In the genomic region with DNA sequence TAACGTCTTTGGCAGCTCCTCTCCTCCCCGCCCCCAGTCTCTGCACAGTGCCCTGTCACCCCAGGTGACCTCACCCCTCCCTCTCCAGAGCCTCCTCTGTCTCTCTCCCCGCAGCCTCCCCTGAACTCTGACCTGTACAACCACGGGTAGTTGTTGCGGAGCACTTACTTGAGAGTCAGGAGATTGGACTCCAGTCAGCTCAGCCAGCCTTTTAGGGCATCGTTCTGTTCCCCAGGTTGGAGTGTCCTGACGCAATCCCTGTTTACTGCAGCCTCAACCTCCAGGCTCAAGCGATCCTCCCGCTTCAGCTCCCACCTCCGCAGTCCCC, we compare ENCODE assay signal across 13 cellular contexts.
DNase-seq lines count a peak whose midpoint lies in the region; ATAC-seq and TF ChIP-seq lines count a peak whose summit lies in the region.
"Had no signal": no experiment of that assay in that cellular context is flagged by ENCODE, and none has a peak within 500 bp of the region (broad histone marks: within the 10 kb centered on the region; RNA-seq: fewer than 3 reads in every experiment).

No MANE protein-coding gene starts in this region.

- no peaks in the 10 kb centered on the region for H3K9me3 ChIP-seq in CD4-positive, alpha-beta memory T cell (ENCODE audit: control insufficient read depth in 1 of 2, low read length in 2 of 2)
- H3K9me3 ChIP-seq in HUES48 (ENCODE audit: control insufficient read depth, insufficient read depth, low read length) = no peaks in the 10 kb centered on the region
- H3K9me3 ChIP-seq: lower lobe of right lung, ovary had no signal

- H3K9me3 Mint-ChIP-seq in CD4-positive, alpha-beta memory T cell = no peaks in the 10 kb centered on the region
- H3K9me3 Mint-ChIP-seq in activated naive CD4-positive, alpha-beta T cell treated with anti-CD3 and anti-CD28 coated beads, Interleukin-2, amount 50 U/mL, for 24 hours = no peaks in the 10 kb centered on the region
- peaks cover 8% of the 10 kb centered on the region for H3K9me3 Mint-ChIP-seq in nephron progenitor cell
- H3K9me3 Mint-ChIP-seq: activated T-helper 1 cell treated with anti-CD3 and anti-CD28 coated beads, Interleukin-12 subunit alpha, Interleukin-12 subunit beta, Interleukin-2, Interleukin-4 antibody, amounts not matched to agents 30 ng/mL and 10 ng/mL and 1 ng/mL, durations not matched to agents 14 hours and 24 hours and 36 hours had no signal

- H3K27ac Mint-ChIP-seq in CD4-positive, alpha-beta memory T cell = peak overlapping the region in 1 of 7 donors; percentile 62
- no peak overlapping the region for H3K27ac Mint-ChIP-seq in activated naive CD4-positive, alpha-beta T cell treated with anti-CD3 and anti-CD28 coated beads, Interleukin-2, amount 50 U/mL, for 24 hours
- H3K27ac Mint-ChIP-seq in nephron progenitor cell = no peak overlapping the region
- H3K27ac Mint-ChIP-seq: activated T-helper 1 cell treated with anti-CD3 and anti-CD28 coated beads, Interleukin-12 subunit alpha, Interleukin-12 subunit beta, Interleukin-2, Interleukin-4 antibody, amounts not matched to agents 30 ng/mL and 10 ng/mL and 1 ng/mL, durations not matched to agents 14 hours and 24 hours and 36 hours had no signal

- peaks cover 8% of the 10 kb centered on the region for H3K27me3 ChIP-seq in CD4-positive, alpha-beta memory T cell (ENCODE audit: insufficient read depth, low read length)
- H3K27me3 ChIP-seq in HUES48 (ENCODE audit: control insufficient read depth, insufficient read depth, low read length) = peaks cover 19% of the 10 kb centered on the region
- H3K27me3 ChIP-seq: BLaER1, ovary had no signal

- intact Hi-C loops in CD4-positive, alpha-beta memory T cell (cut with micrococcal nuclease) = loop anchor here (10.0 kb wide), 1 partner anchor 1111 kb away; no protein-coding TSS in a partner anchor

- POLR2A ChIA-PET in CD4-positive, alpha-beta memory T cell (lab: Charles Lee; ENCODE audit: partially characterized antibody) = no interaction called here

- H3K27ac ChIP-seq in CD4-positive, alpha-beta memory T cell (ENCODE audit: low read depth, low read length) = no peak overlapping the region
- H3K27ac ChIP-seq in HUES48 (ENCODE audit: low read depth, low read length) = no peak overlapping the region
- H3K27ac ChIP-seq: BLaER1, cardiac muscle cell, lower lobe of right lung, ovary had no signal

- DNase-seq in CD4-positive, alpha-beta memory T cell = peak in 1 of 5 donors; percentile 3
- DNase-seq in nephron progenitor cell (no peak), NCI-H524 (lab: John Stamatoyannopoulos, UW) (no peak), GF-D8 (lab: John Stamatoyannopoulos, UW) (no peak), NCI-H69 (lab: John Stamatoyannopoulos, UW) (no peak)
- DNase-seq: lower lobe of right lung, ovary had no signal

- H3K4me1 Mint-ChIP-seq in CD4-positive, alpha-beta memory T cell = peaks cover 5 to 13% (median 10%) of the 10 kb centered on the region in 4 donors
- peaks cover 14% of the 10 kb centered on the region for H3K4me1 Mint-ChIP-seq in activated naive CD4-positive, alpha-beta T cell treated with anti-CD3 and anti-CD28 coated beads, Interleukin-2, amount 50 U/mL, for 24 hours
- peaks cover 28% of the 10 kb centered on the region for H3K4me1 Mint-ChIP-seq in nephron progenitor cell

- ATAC-seq in HG02885 (IDR thresholded peaks at IDR 0.05; ENCODE audit: poor library complexity, unreplicated experiment) = no peak

- peak overlapping the region in 6 of 8 donors; percentile 29 to 67 (median 48) for H3K4me3 Mint-ChIP-seq in CD4-positive, alpha-beta memory T cell
- H3K4me3 Mint-ChIP-seq in activated naive CD4-positive, alpha-beta T cell treated with anti-CD3 and anti-CD28 coated beads, Interleukin-2, amount 50 U/mL, for 24 hours = peak overlapping the region; percentile 72
- H3K4me3 Mint-ChIP-seq in nephron progenitor cell = peak overlapping the region; percentile 66
- H3K4me3 Mint-ChIP-seq: activated T-helper 1 cell treated with anti-CD3 and anti-CD28 coated beads, Interleukin-12 subunit alpha, Interleukin-12 subunit beta, Interleukin-2, Interleukin-4 antibody, amounts not matched to agents 30 ng/mL and 10 ng/mL and 1 ng/mL, durations not matched to agents 14 hours and 24 hours and 36 hours had no signal

- CTCF ChIA-PET in CD4-positive, alpha-beta memory T cell (lab: Charles Lee; ENCODE audit: partially characterized antibody) = interaction anchor here (0.6 to 2.7 kb wide), 8 partner anchors 11 to 1109 kb away, joined by 3 to 10 read pairs (median 4); no protein-coding TSS in a partner anchor

- H3K9ac ChIP-seq in HUES48 (ENCODE audit: low read depth, low read length) = no peak overlapping the region
- H3K9ac ChIP-seq: BLaER1 had no signal

- TF ChIP-seq CTCF in nephron progenitor cell (IDR thresholded peaks at IDR 0.05) = no peak

- no peak overlapping the region for H3K4me3 ChIP-seq in CD4-positive, alpha-beta memory T cell (ENCODE audit: low read length in 2 of 2)
- H3K4me3 ChIP-seq in HUES48 (ENCODE audit: low read depth, low read length) = peak overlapping the region; percentile 59
- H3K4me3 ChIP-seq: BLaER1, lower lobe of right lung, ovary had no signal

- H3K4me1 ChIP-seq in CD4-positive, alpha-beta memory T cell (ENCODE audit: insufficient read depth, low read length) = peaks cover 10% of the 10 kb centered on the region
- 0 out of 2 replicates have a peak, but pooled peaks cover 2% of the 10 kb centered on the region for H3K4me1 ChIP-seq in HUES48 (ENCODE audit: control insufficient read depth, insufficient read depth, low read length)
- H3K4me1 ChIP-seq: BLaER1, lower lobe of right lung had no signal

- no peaks in the 10 kb centered on the region for H3K36me3 ChIP-seq in CD4-positive, alpha-beta memory T cell (ENCODE audit: insufficient read depth, low read length)
- H3K36me3 ChIP-seq in HUES48 (ENCODE audit: control insufficient read depth, insufficient read depth, low read length) = no peaks in the 10 kb centered on the region
- H3K36me3 ChIP-seq: BLaER1, cardiac muscle cell, lower lobe of right lung, ovary had no signal

- H3K36me3 Mint-ChIP-seq in CD4-positive, alpha-beta memory T cell = no peaks in the 10 kb centered on the region
- no peaks in the 10 kb centered on the region for H3K36me3 Mint-ChIP-seq in activated naive CD4-positive, alpha-beta T cell treated with anti-CD3 and anti-CD28 coated beads, Interleukin-2, amount 50 U/mL, for 24 hours
- H3K36me3 Mint-ChIP-seq in nephron progenitor cell (ENCODE audit: low read depth) = no peaks in the 10 kb centered on the region

- H3K27me3 Mint-ChIP-seq in CD4-positive, alpha-beta memory T cell = peaks cover 18 to 29% of the 10 kb centered on the region in 2 donors
- H3K27me3 Mint-ChIP-seq in activated naive CD4-positive, alpha-beta T cell treated with anti-CD3 and anti-CD28 coated beads, Interleukin-2, amount 50 U/mL, for 24 hours = no peaks in the 10 kb centered on the region
- peaks cover 23% of the 10 kb centered on the region for H3K27me3 Mint-ChIP-seq in nephron progenitor cell (ENCODE audit: low read depth, poor library complexity)
